15 cellular contexts compared by ENCODE assay signal in genomic region chr4:54165438-54165837, GRCh38.
DNase-seq lines count a peak whose midpoint lies in the region; ATAC-seq and TF ChIP-seq lines count a peak whose summit lies in the region.
"Had no signal": no experiment of that assay in that cellular context is flagged by ENCODE, and none has a peak within 500 bp of the region (broad histone marks: within the 10 kb centered on the region; RNA-seq: fewer than 3 reads in every experiment).

No MANE protein-coding gene starts in this region.

- peak; percentile 45 for ATAC-seq in left ventricle myocardium superior
- no peak for ATAC-seq in right cardiac atrium
- ATAC-seq in gastroesophageal sphincter: peak; percentile 46
- ATAC-seq in aorta (ENCODE audit: low FRiP score): peak; percentile 66
- no peak for ATAC-seq in HG02623 (IDR thresholded peaks at IDR 0.05; ENCODE audit: unreplicated experiment)
- ATAC-seq in GM19397 (IDR thresholded peaks at IDR 0.05; ENCODE audit: unreplicated experiment): no peak

- TF ChIP-seq CTCF in gastroesophageal sphincter (IDR thresholded peaks at IDR 0.05): no peak

- intact Hi-C loops in left ventricle myocardium superior (cut with micrococcal nuclease): no loop called here
- intact Hi-C loops in right cardiac atrium (cut with DNase I): no loop called here
- intact Hi-C loops in aorta (cut with DNase I): loop anchor here in 1 of 2 donors (10.0 kb wide), 1 partner anchor 101 kb away; the partner anchor contains the start of gene CHIC2

- H3K36me3 ChIP-seq in gastroesophageal sphincter: no peaks in the 10 kb centered on the region
- no peaks in the 10 kb centered on the region for H3K36me3 ChIP-seq in aorta (ENCODE audit: control insufficient read depth in 1 of 2, insufficient read depth in 2 of 2, low read length in 1 of 2)
- H3K36me3 ChIP-seq: BLaER1, right lobe of liver had no signal

- TF ChIP-seq EP300 in gastroesophageal sphincter (IDR thresholded peaks at IDR 0.05): no peak

- H3K4me3 ChIP-seq in right cardiac atrium (ENCODE audit: low read length): no peak overlapping the region
- no peak overlapping the region for H3K4me3 ChIP-seq in gastroesophageal sphincter
- H3K4me3 ChIP-seq in aorta (ENCODE audit: low read length in 2 of 2): no peak overlapping the region
- H3K4me3 ChIP-seq: BLaER1, right lobe of liver, SK-N-MC had no signal

- H3K27me3 ChIP-seq in right cardiac atrium (ENCODE audit: control insufficient read depth, insufficient read depth) (no peaks in the 10 kb centered on the region), gastroesophageal sphincter (no peaks in the 10 kb centered on the region), aorta (ENCODE audit: control insufficient read depth in 1 of 2, insufficient read depth in 2 of 2, low read length in 1 of 2) (no peaks in the 10 kb centered on the region)
- H3K27me3 ChIP-seq: BLaER1, right lobe of liver had no signal

- no peak for DNase-seq in left ventricle myocardium superior
- no peak for DNase-seq in right cardiac atrium
- DNase-seq in T1000 (lab: John Stamatoyannopoulos, UW): peak; percentile 64
- DNase-seq in aorta: no peak
- DNase-seq in NCI-H1930 (lab: John Stamatoyannopoulos, UW): no peak
- DNase-seq: activated CD4-positive, alpha-beta memory T cell treated with anti-CD3 and anti-CD28 coated beads for 36 hours; activated naive CD8-positive, alpha-beta T cell treated with anti-CD3 and anti-CD28 coated beads, Interleukin-2, amount 10 ng/mL, durations not matched to agents 7 days and 5 days; midbrain; NCI-H345; right lobe of liver had no signal

- H3K9me3 ChIP-seq in right cardiac atrium (ENCODE audit: control insufficient read depth, low read length) (no peaks in the 10 kb centered on the region), gastroesophageal sphincter (peaks cover 0 to 8% (median 0%) of the 10 kb centered on the region in 3 donors), aorta (ENCODE audit: control insufficient read depth, low read length) (no peaks in the 10 kb centered on the region)
- H3K9me3 ChIP-seq: BLaER1, right lobe of liver had no signal

- H3K27ac ChIP-seq in right cardiac atrium (ENCODE audit: low read length) (no peak overlapping the region), gastroesophageal sphincter (no peak overlapping the region), aorta (ENCODE audit: low read depth in 1 of 2, low read length in 2 of 2) (no peak overlapping the region)
- H3K27ac ChIP-seq: BLaER1, right lobe of liver, SK-N-MC had no signal

- H3K4me1 ChIP-seq in right cardiac atrium (ENCODE audit: control insufficient read depth, insufficient read depth, low read length) (no peaks in the 10 kb centered on the region), gastroesophageal sphincter (no peaks in the 10 kb centered on the region), aorta (ENCODE audit: control insufficient read depth in 1 of 2, insufficient read depth in 2 of 2, low read length in 2 of 2) (no peaks in the 10 kb centered on the region)
- H3K4me1 ChIP-seq: BLaER1, right lobe of liver had no signal

- no peak for TF ChIP-seq POLR2A in gastroesophageal sphincter (IDR thresholded peaks at IDR 0.05)

Comparison
In these comparisons a context has a peak if more than half of its experiments do, and no peak if none do; other contexts are left out.
1. ATAC-seq: peak in left ventricle myocardium superior (single experiment), gastroesophageal sphincter (single experiment) and aorta (single experiment); none in right cardiac atrium (0 of 2), HG02623 (single experiment) and GM19397 (single experiment).